Comparison of ENCODE assay signal across 1 cellular context in genomic region chr18:66136039-66136438, GRCh38.
TF ChIP-seq lines count a peak whose summit lies in the region.

No MANE protein-coding gene starts in this region.

TF ChIP-seq in WTC11, 78 proteins besides CTCF, POLR2A, EP300 and RAD21 (continued from another document):
- TF ChIP-seq AR (CRISPR knock-in tag; IDR thresholded peaks at IDR 0.05): no peak
- no peak for TF ChIP-seq ZNF416 (CRISPR knock-in tag; IDR thresholded peaks at IDR 0.05)
- TF ChIP-seq ZNF396 (CRISPR knock-in tag; IDR thresholded peaks at IDR 0.05; ENCODE audit: borderline replicate concordance): no peak
- no peak for TF ChIP-seq TCF7 (CRISPR knock-in tag; IDR thresholded peaks at IDR 0.05; ENCODE audit: low read depth)
- no peak for TF ChIP-seq E2F5 (CRISPR knock-in tag; IDR thresholded peaks at IDR 0.05)
- TF ChIP-seq E2F4 (CRISPR knock-in tag; IDR thresholded peaks at IDR 0.05; ENCODE audit: borderline replicate concordance, low read depth): no peak
- no peak for TF ChIP-seq NFATC4 (CRISPR knock-in tag; IDR thresholded peaks at IDR 0.05)
- no peak for TF ChIP-seq CREM (CRISPR knock-in tag; IDR thresholded peaks at IDR 0.05)
- no peak for TF ChIP-seq MXD4 (CRISPR knock-in tag; IDR thresholded peaks at IDR 0.05; ENCODE audit: borderline replicate concordance)
- no peak for TF ChIP-seq ESRRA (CRISPR knock-in tag; IDR thresholded peaks at IDR 0.05; ENCODE audit: borderline replicate concordance)
- no peak for TF ChIP-seq TEAD1 (CRISPR knock-in tag; IDR thresholded peaks at IDR 0.05)
- TF ChIP-seq AFF4 (CRISPR knock-in tag; IDR thresholded peaks at IDR 0.05; ENCODE audit: borderline replicate concordance): no peak
